Comparison of ENCODE assay signal across 22 cellular contexts in genomic region chr22:47401592-47401898, GRCh38.
"Had no signal": no experiment of that assay in that cellular context is flagged by ENCODE, and none has a peak within 500 bp of the region (broad histone marks: within the 10 kb centered on the region; RNA-seq: fewer than 3 reads in every experiment).

No MANE protein-coding gene starts in this region.

- DNase-seq: IMR-90; Karpas-422; KG1; MG63; NCI-H1092 treated with DMSO at 0.1 percent for 48 hours; NCI-H1436; NCI-H1694; NCI-H187 treated with DMSO at 0.1 percent for 48 hours; NCI-H2081 treated with DMSO at 0.1 percent for 48 hours; NCI-H2171; NCI-H226; NCI-H446; NCI-H524; NCI-H526 treated with DMSO at 0.1 percent for 48 hours; NCI-H748 treated with DMSO at 0.1 percent for 48 hours; NK-92 treated with Interleukin-12 subunit alpha and Interleukin-12 subunit beta, amount 100 ng/mL, for 24 hours; PC-3; T-helper 1 cell had no signal

- ATAC-seq: HepG2, Panc1, PC-3, SK-N-SH treated with all-trans-retinoic acid at 6 μM for 48 hours had no signal

- H3K27me3 ChIP-seq: MG63 had no signal

- H3K9me3 ChIP-seq: MG63 had no signal

- H3K27ac ChIP-seq: RWPE1 had no signal

- H3K4me3 ChIP-seq: MG63 had no signal

- H3K36me3 ChIP-seq: MG63 had no signal
